In genomic region chr2:100223502-100223901, GRCh38 we compare ENCODE assay signal across 28 cellular contexts.
"Had no signal": no experiment of that assay in that cellular context is flagged by ENCODE, and none has a peak within 500 bp of the region (broad histone marks: within the 10 kb centered on the region; RNA-seq: fewer than 3 reads in every experiment).

No MANE protein-coding gene starts in this region.

- H3K4me2 ChIP-seq: neural progenitor cell had no signal

- DNase-seq: naive thymus-derived CD4-positive, alpha-beta T cell; natural killer cell; occipital lobe; pancreas; psoas muscle; right cardiac atrium; right lobe of liver; sigmoid colon; small intestine; stimulated activated CD4-positive, alpha-beta T cell treated with anti-CD3 and anti-CD28 coated beads, Interleukin-15, amount 100 ng/mL, for 24 hours; stimulated activated CD4-positive, alpha-beta T cell treated with anti-CD3 and anti-CD28 coated beads, Interleukin-2, amount 100 ng/mL, for 24 hours; stimulated activated CD4-positive, alpha-beta T cell treated with anti-CD3 and anti-CD28 coated beads, Interleukin-2, amount 100 ng/mL, for 48 hours; stimulated activated CD4-positive, alpha-beta T cell treated with anti-CD3 and anti-CD28 coated beads, Interleukin-4, amount 100 ng/mL, for 24 hours; stimulated activated naive CD4-positive, alpha-beta T cell; stimulated activated naive CD8-positive, alpha-beta T cell treated with anti-CD3 and anti-CD28 coated beads, Interleukin-15, amount 100 ng/mL, for 72 hours; stimulated activated naive CD8-positive, alpha-beta T cell treated with anti-CD3 and anti-CD28 coated beads, Interleukin-15, Interleukin-2, amounts not matched to agents 100 U/mL and 50 U/mL, for 24 hours; substantia nigra; testis; tibial artery; transverse colon; upper lobe of right lung had no signal

- H3K36me3 ChIP-seq: neural progenitor cell, pancreas, right lobe of liver, sigmoid colon, suprapubic skin, tibial artery, transverse colon, upper lobe of right lung, vagina had no signal

- H3K9me3 Mint-ChIP-seq: natural killer cell, nephron, type B pancreatic cell had no signal

- H2AFZ ChIP-seq: neural progenitor cell had no signal

- ATAC-seq: naive thymus-derived CD4-positive, alpha-beta T cell; natural killer cell; pancreas; psoas muscle; right cardiac atrium; right lobe of liver; stimulated activated effector memory CD8-positive, alpha-beta T cell treated with anti-CD3 and anti-CD28 coated beads, Interleukin-12 subunit alpha, Interleukin-12 subunit beta, amount 100 ng/mL, for 72 hours; stimulated activated naive CD8-positive, alpha-beta T cell treated with anti-CD3 and anti-CD28 coated beads, Interleukin-15, amount 100 ng/mL, for 72 hours; stimulated activated naive CD8-positive, alpha-beta T cell treated with anti-CD3 and anti-CD28 coated beads, Interleukin-15, Interleukin-2, amounts not matched to agents 100 U/mL and 50 U/mL, for 24 hours had no signal

- H3K36me3 Mint-ChIP-seq: natural killer cell; neural progenitor cell; stimulated activated effector memory CD8-positive, alpha-beta T cell treated with anti-CD3 and anti-CD28 coated beads, Interleukin-12 subunit alpha, Interleukin-12 subunit beta, amount 100 ng/mL, for 72 hours; type B pancreatic cell had no signal

- H3K27ac ChIP-seq: neural progenitor cell, pancreas, psoas muscle, right lobe of liver, sigmoid colon, suprapubic skin, testis, tibial artery, transverse colon, upper lobe of right lung, vagina had no signal

- FAIRE-seq: pancreas, small intestine had no signal

- H3K9ac ChIP-seq: neural progenitor cell had no signal

- H3K9me3 ChIP-seq: pancreas, psoas muscle, right lobe of liver, sigmoid colon, suprapubic skin, testis, tibial artery, transverse colon, upper lobe of right lung, vagina had no signal

- H3K4me1 ChIP-seq: neural progenitor cell, pancreas, psoas muscle, right lobe of liver, sigmoid colon, suprapubic skin, testis, transverse colon, upper lobe of right lung, vagina had no signal

- H3K4me1 Mint-ChIP-seq: naive thymus-derived CD4-positive, alpha-beta T cell; natural killer cell; neural progenitor cell; stimulated activated naive CD8-positive, alpha-beta T cell treated with anti-CD3 and anti-CD28 coated beads, Interleukin-15, amount 100 ng/mL, for 72 hours had no signal

- H3K4me3 Mint-ChIP-seq: naive thymus-derived CD4-positive, alpha-beta T cell; natural killer cell; nephron; neural progenitor cell; stimulated activated effector memory CD8-positive, alpha-beta T cell treated with anti-CD3 and anti-CD28 coated beads, Interleukin-12 subunit alpha, Interleukin-12 subunit beta, amount 100 ng/mL, for 72 hours; stimulated activated naive CD8-positive, alpha-beta T cell treated with anti-CD3 and anti-CD28 coated beads, Interleukin-15, amount 100 ng/mL, for 72 hours; type B pancreatic cell had no signal

- H3K27me3 ChIP-seq: neural progenitor cell, pancreas, right lobe of liver, sigmoid colon, suprapubic skin, testis, tibial artery, transverse colon, upper lobe of right lung, vagina had no signal

- H3K4me3 ChIP-seq: neural progenitor cell, pancreas, psoas muscle, right lobe of liver, sigmoid colon, suprapubic skin, testis, tibial artery, transverse colon, upper lobe of right lung, vagina had no signal

- H3K27ac Mint-ChIP-seq: naive thymus-derived CD4-positive, alpha-beta T cell; natural killer cell; nephron; neural progenitor cell; progenitor cell of endocrine pancreas; stimulated activated effector memory CD8-positive, alpha-beta T cell treated with anti-CD3 and anti-CD28 coated beads, Interleukin-12 subunit alpha, Interleukin-12 subunit beta, amount 100 ng/mL, for 72 hours; stimulated activated naive CD8-positive, alpha-beta T cell treated with anti-CD3 and anti-CD28 coated beads, Interleukin-15, amount 100 ng/mL, for 72 hours; type B pancreatic cell had no signal
